ENCODE assay signal across 1 cellular context in the genomic region with DNA sequence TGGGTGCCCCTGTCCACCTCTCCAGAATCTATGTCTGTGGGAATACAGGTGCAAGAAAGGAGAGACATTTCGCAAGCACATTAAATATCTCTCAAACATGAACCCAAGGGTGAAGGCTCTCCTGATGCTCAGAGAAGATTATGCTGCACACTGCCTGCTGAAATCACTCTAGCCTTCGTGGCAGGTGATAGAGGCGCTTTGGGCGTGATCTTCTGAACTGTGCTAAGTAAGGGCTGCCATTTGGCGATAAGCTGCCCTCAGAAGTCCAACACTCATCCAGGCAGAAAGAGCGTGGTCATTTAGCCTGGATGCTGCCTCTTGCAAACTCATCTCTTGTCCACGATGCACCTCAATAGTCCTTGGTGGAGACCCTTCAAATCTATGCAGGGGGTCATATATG.
A peak's percentile ranks its signal among the peaks of the same experiment; 100 is the strongest.
TF ChIP-seq lines count a peak whose summit lies in the region.

No MANE protein-coding gene starts in this region.

TF ChIP-seq in K562, 482 proteins besides CTCF, POLR2A, EP300 and RAD21 (continued from another document and continues in another):
- TF ChIP-seq, protein P1, sequence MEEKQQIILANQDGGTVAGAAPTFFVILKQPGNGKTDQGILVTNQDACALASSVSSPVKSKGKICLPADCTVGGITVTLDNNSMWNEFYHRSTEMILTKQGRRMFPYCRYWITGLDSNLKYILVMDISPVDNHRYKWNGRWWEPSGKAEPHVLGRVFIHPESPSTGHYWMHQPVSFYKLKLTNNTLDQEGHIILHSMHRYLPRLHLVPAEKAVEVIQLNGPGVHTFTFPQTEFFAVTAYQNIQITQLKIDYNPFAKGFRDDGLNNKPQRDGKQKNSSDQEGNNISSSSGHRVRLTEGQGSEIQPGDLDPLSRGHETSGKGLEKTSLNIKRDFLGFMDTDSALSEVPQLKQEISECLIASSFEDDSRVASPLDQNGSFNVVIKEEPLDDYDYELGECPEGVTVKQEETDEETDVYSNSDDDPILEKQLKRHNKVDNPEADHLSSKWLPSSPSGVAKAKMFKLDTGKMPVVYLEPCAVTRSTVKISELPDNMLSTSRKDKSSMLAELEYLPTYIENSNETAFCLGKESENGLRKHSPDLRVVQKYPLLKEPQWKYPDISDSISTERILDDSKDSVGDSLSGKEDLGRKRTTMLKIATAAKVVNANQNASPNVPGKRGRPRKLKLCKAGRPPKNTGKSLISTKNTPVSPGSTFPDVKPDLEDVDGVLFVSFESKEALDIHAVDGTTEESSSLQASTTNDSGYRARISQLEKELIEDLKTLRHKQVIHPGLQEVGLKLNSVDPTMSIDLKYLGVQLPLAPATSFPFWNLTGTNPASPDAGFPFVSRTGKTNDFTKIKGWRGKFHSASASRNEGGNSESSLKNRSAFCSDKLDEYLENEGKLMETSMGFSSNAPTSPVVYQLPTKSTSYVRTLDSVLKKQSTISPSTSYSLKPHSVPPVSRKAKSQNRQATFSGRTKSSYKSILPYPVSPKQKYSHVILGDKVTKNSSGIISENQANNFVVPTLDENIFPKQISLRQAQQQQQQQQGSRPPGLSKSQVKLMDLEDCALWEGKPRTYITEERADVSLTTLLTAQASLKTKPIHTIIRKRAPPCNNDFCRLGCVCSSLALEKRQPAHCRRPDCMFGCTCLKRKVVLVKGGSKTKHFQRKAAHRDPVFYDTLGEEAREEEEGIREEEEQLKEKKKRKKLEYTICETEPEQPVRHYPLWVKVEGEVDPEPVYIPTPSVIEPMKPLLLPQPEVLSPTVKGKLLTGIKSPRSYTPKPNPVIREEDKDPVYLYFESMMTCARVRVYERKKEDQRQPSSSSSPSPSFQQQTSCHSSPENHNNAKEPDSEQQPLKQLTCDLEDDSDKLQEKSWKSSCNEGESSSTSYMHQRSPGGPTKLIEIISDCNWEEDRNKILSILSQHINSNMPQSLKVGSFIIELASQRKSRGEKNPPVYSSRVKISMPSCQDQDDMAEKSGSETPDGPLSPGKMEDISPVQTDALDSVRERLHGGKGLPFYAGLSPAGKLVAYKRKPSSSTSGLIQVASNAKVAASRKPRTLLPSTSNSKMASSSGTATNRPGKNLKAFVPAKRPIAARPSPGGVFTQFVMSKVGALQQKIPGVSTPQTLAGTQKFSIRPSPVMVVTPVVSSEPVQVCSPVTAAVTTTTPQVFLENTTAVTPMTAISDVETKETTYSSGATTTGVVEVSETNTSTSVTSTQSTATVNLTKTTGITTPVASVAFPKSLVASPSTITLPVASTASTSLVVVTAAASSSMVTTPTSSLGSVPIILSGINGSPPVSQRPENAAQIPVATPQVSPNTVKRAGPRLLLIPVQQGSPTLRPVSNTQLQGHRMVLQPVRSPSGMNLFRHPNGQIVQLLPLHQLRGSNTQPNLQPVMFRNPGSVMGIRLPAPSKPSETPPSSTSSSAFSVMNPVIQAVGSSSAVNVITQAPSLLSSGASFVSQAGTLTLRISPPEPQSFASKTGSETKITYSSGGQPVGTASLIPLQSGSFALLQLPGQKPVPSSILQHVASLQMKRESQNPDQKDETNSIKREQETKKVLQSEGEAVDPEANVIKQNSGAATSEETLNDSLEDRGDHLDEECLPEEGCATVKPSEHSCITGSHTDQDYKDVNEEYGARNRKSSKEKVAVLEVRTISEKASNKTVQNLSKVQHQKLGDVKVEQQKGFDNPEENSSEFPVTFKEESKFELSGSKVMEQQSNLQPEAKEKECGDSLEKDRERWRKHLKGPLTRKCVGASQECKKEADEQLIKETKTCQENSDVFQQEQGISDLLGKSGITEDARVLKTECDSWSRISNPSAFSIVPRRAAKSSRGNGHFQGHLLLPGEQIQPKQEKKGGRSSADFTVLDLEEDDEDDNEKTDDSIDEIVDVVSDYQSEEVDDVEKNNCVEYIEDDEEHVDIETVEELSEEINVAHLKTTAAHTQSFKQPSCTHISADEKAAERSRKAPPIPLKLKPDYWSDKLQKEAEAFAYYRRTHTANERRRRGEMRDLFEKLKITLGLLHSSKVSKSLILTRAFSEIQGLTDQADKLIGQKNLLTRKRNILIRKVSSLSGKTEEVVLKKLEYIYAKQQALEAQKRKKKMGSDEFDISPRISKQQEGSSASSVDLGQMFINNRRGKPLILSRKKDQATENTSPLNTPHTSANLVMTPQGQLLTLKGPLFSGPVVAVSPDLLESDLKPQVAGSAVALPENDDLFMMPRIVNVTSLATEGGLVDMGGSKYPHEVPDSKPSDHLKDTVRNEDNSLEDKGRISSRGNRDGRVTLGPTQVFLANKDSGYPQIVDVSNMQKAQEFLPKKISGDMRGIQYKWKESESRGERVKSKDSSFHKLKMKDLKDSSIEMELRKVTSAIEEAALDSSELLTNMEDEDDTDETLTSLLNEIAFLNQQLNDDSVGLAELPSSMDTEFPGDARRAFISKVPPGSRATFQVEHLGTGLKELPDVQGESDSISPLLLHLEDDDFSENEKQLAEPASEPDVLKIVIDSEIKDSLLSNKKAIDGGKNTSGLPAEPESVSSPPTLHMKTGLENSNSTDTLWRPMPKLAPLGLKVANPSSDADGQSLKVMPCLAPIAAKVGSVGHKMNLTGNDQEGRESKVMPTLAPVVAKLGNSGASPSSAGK (IDR thresholded peaks at IDR 0.05) = peak; percentile 69; the same call in 1 of the 2 replicates
- no peak for TF ChIP-seq NR2C2 (CRISPR knock-in tag; IDR thresholded peaks at IDR 0.05)
- TF ChIP-seq NR2C2 (tag; IDR thresholded peaks at IDR 0.05) = no peak
- no peak for TF ChIP-seq ZNF431 (CRISPR knock-in tag; IDR thresholded peaks at IDR 0.05)
- TF ChIP-seq ETV6 (IDR thresholded peaks at IDR 0.05; ENCODE audit: borderline replicate concordance in 1 of 2, low read depth in 2 of 2, low read length in 1 of 2) = no peak
- no peak for TF ChIP-seq ETV6 (CRISPR knock-in tag; IDR thresholded peaks at IDR 0.05; ENCODE audit: borderline replicate concordance)
- peak; percentile 66 for TF ChIP-seq MAFG (tag; conservative IDR thresholded peaks at IDR 0.05)
- TF ChIP-seq ZNF311 (CRISPR knock-in tag; IDR thresholded peaks at IDR 0.05) = no peak
- no peak for TF ChIP-seq PHF21A (IDR thresholded peaks at IDR 0.05; ENCODE audit: borderline replicate concordance, low read depth)
- TF ChIP-seq ZBTB17 (CRISPR knock-in tag; IDR thresholded peaks at IDR 0.05) = no peak
- TF ChIP-seq WHSC1 (IDR thresholded peaks at IDR 0.05; ENCODE audit: low read length) = no peak
- TF ChIP-seq, protein P2, sequence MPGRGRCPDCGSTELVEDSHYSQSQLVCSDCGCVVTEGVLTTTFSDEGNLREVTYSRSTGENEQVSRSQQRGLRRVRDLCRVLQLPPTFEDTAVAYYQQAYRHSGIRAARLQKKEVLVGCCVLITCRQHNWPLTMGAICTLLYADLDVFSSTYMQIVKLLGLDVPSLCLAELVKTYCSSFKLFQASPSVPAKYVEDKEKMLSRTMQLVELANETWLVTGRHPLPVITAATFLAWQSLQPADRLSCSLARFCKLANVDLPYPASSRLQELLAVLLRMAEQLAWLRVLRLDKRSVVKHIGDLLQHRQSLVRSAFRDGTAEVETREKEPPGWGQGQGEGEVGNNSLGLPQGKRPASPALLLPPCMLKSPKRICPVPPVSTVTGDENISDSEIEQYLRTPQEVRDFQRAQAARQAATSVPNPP (IDR thresholded peaks at IDR 0.05; ENCODE audit: borderline replicate concordance, insufficient read depth, insufficient read length) = no peak
- no peak for TF ChIP-seq ARHGAP35 (IDR thresholded peaks at IDR 0.05; ENCODE audit: partially characterized antibody)
- TF ChIP-seq, protein P3, sequence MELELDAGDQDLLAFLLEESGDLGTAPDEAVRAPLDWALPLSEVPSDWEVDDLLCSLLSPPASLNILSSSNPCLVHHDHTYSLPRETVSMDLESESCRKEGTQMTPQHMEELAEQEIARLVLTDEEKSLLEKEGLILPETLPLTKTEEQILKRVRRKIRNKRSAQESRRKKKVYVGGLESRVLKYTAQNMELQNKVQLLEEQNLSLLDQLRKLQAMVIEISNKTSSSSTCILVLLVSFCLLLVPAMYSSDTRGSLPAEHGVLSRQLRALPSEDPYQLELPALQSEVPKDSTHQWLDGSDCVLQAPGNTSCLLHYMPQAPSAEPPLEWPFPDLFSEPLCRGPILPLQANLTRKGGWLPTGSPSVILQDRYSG (tag; conservative IDR thresholded peaks at IDR 0.05; ENCODE audit: low read depth) = no peak
- TF ChIP-seq ZNF778 (CRISPR knock-in tag; IDR thresholded peaks at IDR 0.05) = no peak
- TF ChIP-seq CHD1 (IDR thresholded peaks at IDR 0.05; ENCODE audit: low read length) = no peak
- TF ChIP-seq, protein P4, sequence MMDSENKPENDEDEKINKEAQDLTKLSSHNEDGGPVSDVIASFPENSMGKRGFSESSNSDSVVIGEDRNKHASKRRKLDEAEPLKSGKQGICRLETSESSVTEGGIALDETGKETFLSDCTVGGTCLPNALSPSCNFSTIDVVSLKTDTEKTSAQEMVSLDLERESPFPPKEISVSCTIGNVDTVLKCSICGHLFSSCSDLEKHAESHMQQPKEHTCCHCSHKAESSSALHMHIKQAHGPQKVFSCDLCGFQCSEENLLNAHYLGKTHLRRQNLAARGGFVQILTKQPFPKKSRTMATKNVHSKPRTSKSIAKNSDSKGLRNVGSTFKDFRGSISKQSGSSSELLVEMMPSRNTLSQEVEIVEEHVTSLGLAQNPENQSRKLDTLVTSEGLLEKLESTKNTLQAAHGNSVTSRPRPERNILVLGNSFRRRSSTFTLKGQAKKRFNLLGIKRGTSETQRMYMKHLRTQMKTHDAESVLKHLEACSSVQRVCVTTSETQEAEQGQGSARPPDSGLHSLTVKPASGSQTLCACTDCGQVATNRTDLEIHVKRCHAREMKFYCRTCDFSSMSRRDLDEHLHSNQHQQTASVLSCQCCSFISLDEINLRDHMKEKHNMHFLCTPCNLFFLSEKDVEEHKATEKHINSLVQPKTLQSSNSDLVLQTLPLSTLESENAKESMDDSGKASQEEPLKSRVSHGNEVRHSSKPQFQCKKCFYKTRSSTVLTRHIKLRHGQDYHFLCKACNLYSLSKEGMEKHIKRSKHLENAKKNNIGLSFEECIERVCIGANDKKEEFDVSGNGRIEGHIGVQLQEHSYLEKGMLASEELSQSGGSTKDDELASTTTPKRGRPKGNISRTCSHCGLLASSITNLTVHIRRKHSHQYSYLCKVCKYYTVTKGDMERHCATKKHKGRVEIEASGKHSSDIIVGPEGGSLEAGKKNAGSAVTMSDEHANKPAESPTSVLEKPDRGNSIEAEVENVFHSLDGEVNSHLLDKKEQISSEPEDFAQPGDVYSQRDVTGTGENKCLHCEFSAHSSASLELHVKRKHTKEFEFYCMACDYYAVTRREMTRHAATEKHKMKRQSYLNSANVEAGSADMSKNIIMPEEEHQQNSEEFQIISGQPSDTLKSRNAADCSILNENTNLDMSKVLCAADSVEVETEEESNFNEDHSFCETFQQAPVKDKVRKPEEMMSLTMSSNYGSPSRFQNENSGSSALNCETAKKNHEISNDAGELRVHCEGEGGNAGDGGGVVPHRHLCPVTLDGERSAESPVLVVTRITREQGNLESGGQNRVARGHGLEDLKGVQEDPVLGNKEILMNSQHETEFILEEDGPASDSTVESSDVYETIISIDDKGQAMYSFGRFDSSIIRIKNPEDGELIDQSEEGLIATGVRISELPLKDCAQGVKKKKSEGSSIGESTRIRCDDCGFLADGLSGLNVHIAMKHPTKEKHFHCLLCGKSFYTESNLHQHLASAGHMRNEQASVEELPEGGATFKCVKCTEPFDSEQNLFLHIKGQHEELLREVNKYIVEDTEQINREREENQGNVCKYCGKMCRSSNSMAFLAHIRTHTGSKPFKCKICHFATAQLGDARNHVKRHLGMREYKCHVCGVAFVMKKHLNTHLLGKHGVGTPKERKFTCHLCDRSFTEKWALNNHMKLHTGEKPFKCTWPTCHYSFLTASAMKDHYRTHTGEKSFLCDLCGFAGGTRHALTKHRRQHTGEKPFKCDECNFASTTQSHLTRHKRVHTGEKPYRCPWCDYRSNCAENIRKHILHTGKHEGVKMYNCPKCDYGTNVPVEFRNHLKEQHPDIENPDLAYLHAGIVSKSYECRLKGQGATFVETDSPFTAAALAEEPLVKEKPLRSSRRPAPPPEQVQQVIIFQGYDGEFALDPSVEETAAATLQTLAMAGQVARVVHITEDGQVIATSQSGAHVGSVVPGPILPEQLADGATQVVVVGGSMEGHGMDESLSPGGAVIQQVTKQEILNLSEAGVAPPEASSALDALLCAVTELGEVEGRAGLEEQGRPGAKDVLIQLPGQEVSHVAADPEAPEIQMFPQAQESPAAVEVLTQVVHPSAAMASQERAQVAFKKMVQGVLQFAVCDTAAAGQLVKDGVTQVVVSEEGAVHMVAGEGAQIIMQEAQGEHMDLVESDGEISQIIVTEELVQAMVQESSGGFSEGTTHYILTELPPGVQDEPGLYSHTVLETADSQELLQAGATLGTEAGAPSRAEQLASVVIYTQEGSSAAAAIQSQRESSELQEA (IDR thresholded peaks at IDR 0.05; ENCODE audit: low read depth) = no peak
- TF ChIP-seq GABPA (tag; conservative IDR thresholded peaks at IDR 0.05; ENCODE audit: low read depth) = no peak
- TF ChIP-seq KAT7 (CRISPR knock-in tag; IDR thresholded peaks at IDR 0.05; ENCODE audit: borderline replicate concordance) = no peak
- TF ChIP-seq CBX1 (IDR thresholded peaks at IDR 0.05; ENCODE audit: low read depth) = no peak
- TF ChIP-seq, protein P5, sequence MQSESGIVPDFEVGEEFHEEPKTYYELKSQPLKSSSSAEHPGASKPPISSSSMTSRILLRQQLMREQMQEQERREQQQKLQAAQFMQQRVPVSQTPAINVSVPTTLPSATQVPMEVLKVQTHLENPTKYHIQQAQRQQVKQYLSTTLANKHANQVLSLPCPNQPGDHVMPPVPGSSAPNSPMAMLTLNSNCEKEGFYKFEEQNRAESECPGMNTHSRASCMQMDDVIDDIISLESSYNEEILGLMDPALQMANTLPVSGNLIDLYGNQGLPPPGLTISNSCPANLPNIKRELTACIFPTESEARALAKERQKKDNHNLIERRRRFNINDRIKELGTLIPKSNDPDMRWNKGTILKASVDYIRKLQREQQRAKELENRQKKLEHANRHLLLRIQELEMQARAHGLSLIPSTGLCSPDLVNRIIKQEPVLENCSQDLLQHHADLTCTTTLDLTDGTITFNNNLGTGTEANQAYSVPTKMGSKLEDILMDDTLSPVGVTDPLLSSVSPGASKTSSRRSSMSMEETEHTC (IDR thresholded peaks at IDR 0.05) = no peak
- TF ChIP-seq, protein P6, sequence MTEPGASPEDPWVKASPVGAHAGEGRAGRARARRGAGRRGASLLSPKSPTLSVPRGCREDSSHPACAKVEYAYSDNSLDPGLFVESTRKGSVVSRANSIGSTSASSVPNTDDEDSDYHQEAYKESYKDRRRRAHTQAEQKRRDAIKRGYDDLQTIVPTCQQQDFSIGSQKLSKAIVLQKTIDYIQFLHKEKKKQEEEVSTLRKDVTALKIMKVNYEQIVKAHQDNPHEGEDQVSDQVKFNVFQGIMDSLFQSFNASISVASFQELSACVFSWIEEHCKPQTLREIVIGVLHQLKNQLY (CRISPR knock-in tag; conservative IDR thresholded peaks at IDR 0.05) = no peak
- no peak for TF ChIP-seq SLC30A9 (CRISPR knock-in tag; IDR thresholded peaks at IDR 0.05)
- TF ChIP-seq NFE2 (IDR thresholded peaks at IDR 0.05; ENCODE audit: low read depth) = peak; percentile 78
- 0 out of 2 replicates have a peak, but pooled peaks have one; percentile 51 for TF ChIP-seq MTA1 (IDR thresholded peaks at IDR 0.05; ENCODE audit: borderline replicate concordance)
- no peak for TF ChIP-seq MEF2D (tag; conservative IDR thresholded peaks at IDR 0.05; ENCODE audit: low read depth)
- TF ChIP-seq BDP1 (IDR thresholded peaks at IDR 0.05; ENCODE audit: insufficient read depth, insufficient read length) = no peak
- TF ChIP-seq RAD51 (IDR thresholded peaks at IDR 0.05; ENCODE audit: borderline replicate concordance, low read depth) = no peak
- no peak for TF ChIP-seq SIRT6 (IDR thresholded peaks at IDR 0.05; ENCODE audit: low read depth, low read length)
- no peak for TF ChIP-seq TCF7L2 (IDR thresholded peaks at IDR 0.05; ENCODE audit: low read depth, low read length)
- TF ChIP-seq MYC (IDR thresholded peaks at IDR 0.05; ENCODE audit: low read depth, low read length) = peak; percentile 78
- TF ChIP-seq MYC (CRISPR knock-in tag; IDR thresholded peaks at IDR 0.05; ENCODE audit: borderline replicate concordance, low read depth) = no peak
- TF ChIP-seq PRPF4 (IDR thresholded peaks at IDR 0.05; ENCODE audit: insufficient read depth, low read depth, low read length, poor library complexity, severe bottlenecking) = no peak
